Comparison of ENCODE assay signal across 8 cellular contexts in genomic region chr16:32116080-32116479, GRCh38.
DNase-seq lines count a peak whose midpoint lies in the region; ATAC-seq and TF ChIP-seq lines count a peak whose summit lies in the region.

No MANE protein-coding gene starts in this region.

- WGBS in lower leg skin, 2 donors, result 2 to 3% methylated on average over 38 to 40 of the region's 52 CpGs

- TF ChIP-seq CTCF in AG04449 (IDR thresholded peaks at IDR 0.05; ENCODE audit: insufficient read depth, low read length, missing control alignments), result no peak
- no peak for TF ChIP-seq CTCF in GM20000 (IDR thresholded peaks at IDR 0.05; ENCODE audit: extremely low read depth, missing control alignments)
- TF ChIP-seq CTCF in lower leg skin (IDR thresholded peaks at IDR 0.05), result no peak

- intact Hi-C loops in lower leg skin (cut with DNase I; ENCODE audit: low total_unique reads), result no loop called here

- no peak for TF ChIP-seq POLR2A in lower leg skin (IDR thresholded peaks at IDR 0.05)

- H3K36me3 Mint-ChIP-seq in activated naive CD8-positive, alpha-beta T cell treated with anti-CD3 and anti-CD28 coated beads, Interleukin-2, amount 50 U/mL, for 24 hours (ENCODE audit: low read depth), result no peaks in the 10 kb centered on the region

- H3K4me1 Mint-ChIP-seq in activated naive CD8-positive, alpha-beta T cell treated with anti-CD3 and anti-CD28 coated beads, Interleukin-2, amount 50 U/mL, for 24 hours, result no peaks in the 10 kb centered on the region

- peaks cover 4% of the 10 kb centered on the region for H3K27me3 Mint-ChIP-seq in activated naive CD8-positive, alpha-beta T cell treated with anti-CD3 and anti-CD28 coated beads, Interleukin-2, amount 50 U/mL, for 24 hours

- POLR2A ChIA-PET in AG04449 (lab: Yijun Ruan, JAX), result no interaction called here

- no peak overlapping the region for H3K4me3 Mint-ChIP-seq in activated naive CD8-positive, alpha-beta T cell treated with anti-CD3 and anti-CD28 coated beads, Interleukin-2, amount 50 U/mL, for 24 hours

- H3K27ac Mint-ChIP-seq in activated naive CD8-positive, alpha-beta T cell treated with anti-CD3 and anti-CD28 coated beads, Interleukin-2, amount 50 U/mL, for 24 hours, result no peak overlapping the region

- no peak for ATAC-seq in activated naive CD8-positive, alpha-beta T cell treated with anti-CD3 and anti-CD28 coated beads, Interleukin-2, amount 50 U/mL, for 24 hours
- ATAC-seq in GM18873 (IDR thresholded peaks at IDR 0.05; ENCODE audit: low FRiP score, unreplicated experiment), result no peak

- no peak for DNase-seq in AG04449 (ENCODE audit: low read depth, low spot score)
- peak; percentile 6 for DNase-seq in GM20000 (ENCODE audit: low spot score)
- peak; percentile 14 for DNase-seq in activated naive CD8-positive, alpha-beta T cell treated with anti-CD3 and anti-CD28 coated beads, Interleukin-2, amount 50 U/mL, for 24 hours
- no peak for DNase-seq in lower leg skin (ENCODE audit: low spot score in 2 of 2)
- DNase-seq in OCI-M2 (lab: John Stamatoyannopoulos, UW; ENCODE audit: unreplicated experiment), result no peak
- no peak for DNase-seq in dedifferentiated amniotic fluid mesenchymal stem cell (ENCODE audit: extremely low spot score)
- no peak for DNase-seq in NCI-H1436 (lab: John Stamatoyannopoulos, UW)

- H3K9me3 Mint-ChIP-seq in activated naive CD8-positive, alpha-beta T cell treated with anti-CD3 and anti-CD28 coated beads, Interleukin-2, amount 50 U/mL, for 24 hours, result no peaks in the 10 kb centered on the region

- CTCF ChIA-PET in AG04449 (lab: Yijun Ruan, JAX), result no interaction called here

- H3K4me3 ChIP-seq in AG04449 (ENCODE audit: low read depth, low read length), result peak overlapping the region; percentile 25
- H3K4me3 ChIP-seq in lower leg skin (ENCODE audit: low read depth, poor library complexity, severe bottlenecking), result peak overlapping the region; percentile 32

Comparison
In these comparisons a context has a peak if more than half of its experiments do, and no peak if none do; other contexts are left out.
1. DNase-seq: peak in GM20000 (single experiment) and activated naive CD8-positive, alpha-beta T cell treated with anti-CD3 and anti-CD28 coated beads, Interleukin-2, amount 50 U/mL, for 24 hours (single experiment); none in AG04449 (single experiment), lower leg skin (0 of 2), OCI-M2 (single experiment), dedifferentiated amniotic fluid mesenchymal stem cell (single experiment) and NCI-H1436 (single experiment).